In the genomic region with DNA sequence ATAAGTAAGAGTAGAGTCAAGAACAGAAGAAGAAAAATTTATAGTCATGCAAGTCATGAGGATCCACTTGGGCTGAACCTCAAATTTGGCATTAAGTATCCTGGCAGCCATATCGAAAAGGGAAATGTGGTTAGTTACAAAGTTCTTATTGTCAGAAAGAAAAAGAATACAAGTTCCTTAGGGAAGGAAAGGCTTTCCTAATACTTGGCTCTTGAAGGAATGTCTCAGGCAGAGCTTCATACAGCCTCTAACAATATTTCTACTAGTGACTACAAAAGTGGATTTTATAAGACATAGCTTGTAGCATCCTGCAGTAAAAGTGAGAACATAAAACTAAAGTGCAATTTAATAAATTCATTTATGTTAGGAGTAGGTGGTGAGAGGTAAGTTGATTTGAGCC, we compare ENCODE assay signal across 28 cellular contexts. TPM values are rescaled to one million over a fixed set of nuclear protein-coding genes. Genes with fewer than 3 reads are reported as not detected.
"Had no signal": no experiment of that assay in that cellular context is flagged by ENCODE, and none has a peak within 500 bp of the region (broad histone marks: within the 10 kb centered on the region; RNA-seq: fewer than 3 reads in every experiment).

No MANE protein-coding gene starts in this region.

- H3K4me1 ChIP-seq: foreskin keratinocyte, parathyroid adenoma, prostate gland had no signal

- ATAC-seq: foreskin keratinocyte; natural killer cell treated with Interleukin-12 subunit alpha and Interleukin-12 subunit beta and Interleukin-15 and Interleukin-18, amount 100 ng/mL, for 72 hours; upper lobe of right lung had no signal

- H2AFZ ChIP-seq: parathyroid adenoma had no signal

- H3K4me3 ChIP-seq: coronary artery, prostate gland, tibial artery, upper lobe of right lung had no signal

- H3K9ac ChIP-seq: parathyroid adenoma had no signal

- H3K27ac ChIP-seq: foreskin keratinocyte, parathyroid adenoma, prostate gland, upper lobe of right lung had no signal

- H3K36me3 ChIP-seq: prostate gland, upper lobe of right lung had no signal

- H3K79me2 ChIP-seq: parathyroid adenoma had no signal

- H3K9me3 ChIP-seq: prostate gland, tibial artery, upper lobe of right lung had no signal

- DNase-seq: effector CD4-positive, alpha-beta T cell; endodermal cell; foreskin keratinocyte; head of caudate nucleus; hypothalamus; kidney glomerular epithelial cell; mammary epithelial cell; occipital lobe; retina; small intestine; stimulated activated CD4-positive, alpha-beta T cell treated with anti-CD3 and anti-CD28 coated beads, Interleukin-12 subunit alpha, Interleukin-12 subunit beta, amount 100 ng/mL, for 4 hours; stimulated activated CD4-positive, alpha-beta T cell treated with anti-CD3 and anti-CD28 coated beads, Interleukin-2, amount 100 ng/mL, for 48 hours; stimulated activated naive CD4-positive, alpha-beta T cell treated with Interleukin-2 at 50 U/mL for 16 hours; tibial artery; upper lobe of right lung had no signal

- H3K27me3 ChIP-seq: foreskin keratinocyte, tibial artery, upper lobe of right lung had no signal

RNA-seq across cellular contexts. Expression of gene TMEM252, which starts 45.4 kb away (rescaled TPM):
- total RNA-seq: cardiac septum; cerebellum; dermis microvascular lymphatic vessel endothelial cell; endodermal cell; endothelial cell of umbilical vein; foreskin keratinocyte; lower leg skin; mammary epithelial cell; mesenteric fat pad; mononuclear cell; myocyte; natural killer cell treated with Interleukin-12 subunit alpha and Interleukin-12 subunit beta and Interleukin-15 and Interleukin-18, amount 100 ng/mL, for 72 hours; occipital lobe; prostate gland; temporal lobe; upper lobe of right lung had no signal
- polyA plus RNA-seq: endothelial cell of umbilical vein, foreskin keratinocyte, mammary epithelial cell had no signal
